Comparison of ENCODE assay signal across 1 cellular context in genomic region chr12:130816055-130816454, GRCh38.
A peak's percentile ranks its signal among the peaks of the same experiment; 100 is the strongest.
TF ChIP-seq lines count a peak whose summit lies in the region.

No MANE protein-coding gene starts in this region.

TF ChIP-seq in GM12878, 131 proteins besides CTCF, POLR2A, EP300 and RAD21:
- TF ChIP-seq RUNX3 (IDR thresholded peaks at IDR 0.05; ENCODE audit: low read length) (peak; percentile 39; the same call in 1 of the 2 replicates), NFYA (IDR thresholded peaks at IDR 0.05; ENCODE audit: borderline replicate concordance, low read depth, low read length) (no peak)
- TF ChIP-seq, protein P1, sequence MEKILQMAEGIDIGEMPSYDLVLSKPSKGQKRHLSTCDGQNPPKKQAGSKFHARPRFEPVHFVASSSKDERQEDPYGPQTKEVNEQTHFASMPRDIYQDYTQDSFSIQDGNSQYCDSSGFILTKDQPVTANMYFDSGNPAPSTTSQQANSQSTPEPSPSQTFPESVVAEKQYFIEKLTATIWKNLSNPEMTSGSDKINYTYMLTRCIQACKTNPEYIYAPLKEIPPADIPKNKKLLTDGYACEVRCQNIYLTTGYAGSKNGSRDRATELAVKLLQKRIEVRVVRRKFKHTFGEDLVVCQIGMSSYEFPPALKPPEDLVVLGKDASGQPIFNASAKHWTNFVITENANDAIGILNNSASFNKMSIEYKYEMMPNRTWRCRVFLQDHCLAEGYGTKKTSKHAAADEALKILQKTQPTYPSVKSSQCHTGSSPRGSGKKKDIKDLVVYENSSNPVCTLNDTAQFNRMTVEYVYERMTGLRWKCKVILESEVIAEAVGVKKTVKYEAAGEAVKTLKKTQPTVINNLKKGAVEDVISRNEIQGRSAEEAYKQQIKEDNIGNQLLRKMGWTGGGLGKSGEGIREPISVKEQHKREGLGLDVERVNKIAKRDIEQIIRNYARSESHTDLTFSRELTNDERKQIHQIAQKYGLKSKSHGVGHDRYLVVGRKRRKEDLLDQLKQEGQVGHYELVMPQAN (conservative IDR thresholded peaks at IDR 0.05) = no peak
TF ChIP-seq in GM12878: peak in this region for 1.
